In genomic region chr7:55534262-55534915, GRCh38 we compare ENCODE assay signal across 1 cellular context.
TF ChIP-seq lines count a peak whose summit lies in the region.

No MANE protein-coding gene starts in this region.

TF ChIP-seq in GM12878, 131 proteins besides CTCF, POLR2A, EP300 and RAD21 (continued from another document):
- TF ChIP-seq, protein P1, sequence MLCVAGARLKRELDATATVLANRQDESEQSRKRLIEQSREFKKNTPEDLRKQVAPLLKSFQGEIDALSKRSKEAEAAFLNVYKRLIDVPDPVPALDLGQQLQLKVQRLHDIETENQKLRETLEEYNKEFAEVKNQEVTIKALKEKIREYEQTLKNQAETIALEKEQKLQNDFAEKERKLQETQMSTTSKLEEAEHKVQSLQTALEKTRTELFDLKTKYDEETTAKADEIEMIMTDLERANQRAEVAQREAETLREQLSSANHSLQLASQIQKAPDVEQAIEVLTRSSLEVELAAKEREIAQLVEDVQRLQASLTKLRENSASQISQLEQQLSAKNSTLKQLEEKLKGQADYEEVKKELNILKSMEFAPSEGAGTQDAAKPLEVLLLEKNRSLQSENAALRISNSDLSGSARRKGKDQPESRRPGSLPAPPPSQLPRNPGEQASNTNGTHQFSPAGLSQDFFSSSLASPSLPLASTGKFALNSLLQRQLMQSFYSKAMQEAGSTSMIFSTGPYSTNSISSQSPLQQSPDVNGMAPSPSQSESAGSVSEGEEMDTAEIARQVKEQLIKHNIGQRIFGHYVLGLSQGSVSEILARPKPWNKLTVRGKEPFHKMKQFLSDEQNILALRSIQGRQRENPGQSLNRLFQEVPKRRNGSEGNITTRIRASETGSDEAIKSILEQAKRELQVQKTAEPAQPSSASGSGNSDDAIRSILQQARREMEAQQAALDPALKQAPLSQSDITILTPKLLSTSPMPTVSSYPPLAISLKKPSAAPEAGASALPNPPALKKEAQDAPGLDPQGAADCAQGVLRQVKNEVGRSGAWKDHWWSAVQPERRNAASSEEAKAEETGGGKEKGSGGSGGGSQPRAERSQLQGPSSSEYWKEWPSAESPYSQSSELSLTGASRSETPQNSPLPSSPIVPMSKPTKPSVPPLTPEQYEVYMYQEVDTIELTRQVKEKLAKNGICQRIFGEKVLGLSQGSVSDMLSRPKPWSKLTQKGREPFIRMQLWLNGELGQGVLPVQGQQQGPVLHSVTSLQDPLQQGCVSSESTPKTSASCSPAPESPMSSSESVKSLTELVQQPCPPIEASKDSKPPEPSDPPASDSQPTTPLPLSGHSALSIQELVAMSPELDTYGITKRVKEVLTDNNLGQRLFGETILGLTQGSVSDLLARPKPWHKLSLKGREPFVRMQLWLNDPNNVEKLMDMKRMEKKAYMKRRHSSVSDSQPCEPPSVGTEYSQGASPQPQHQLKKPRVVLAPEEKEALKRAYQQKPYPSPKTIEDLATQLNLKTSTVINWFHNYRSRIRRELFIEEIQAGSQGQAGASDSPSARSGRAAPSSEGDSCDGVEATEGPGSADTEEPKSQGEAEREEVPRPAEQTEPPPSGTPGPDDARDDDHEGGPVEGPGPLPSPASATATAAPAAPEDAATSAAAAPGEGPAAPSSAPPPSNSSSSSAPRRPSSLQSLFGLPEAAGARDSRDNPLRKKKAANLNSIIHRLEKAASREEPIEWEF (IDR thresholded peaks at IDR 0.05; ENCODE audit: insufficient replicate concordance, low read depth, low read length) = no peak
- no peak for TF ChIP-seq NR2C2 (IDR thresholded peaks at IDR 0.05; ENCODE audit: borderline replicate concordance, control insufficient read depth, insufficient read length, low read depth)
- TF ChIP-seq, protein P2, sequence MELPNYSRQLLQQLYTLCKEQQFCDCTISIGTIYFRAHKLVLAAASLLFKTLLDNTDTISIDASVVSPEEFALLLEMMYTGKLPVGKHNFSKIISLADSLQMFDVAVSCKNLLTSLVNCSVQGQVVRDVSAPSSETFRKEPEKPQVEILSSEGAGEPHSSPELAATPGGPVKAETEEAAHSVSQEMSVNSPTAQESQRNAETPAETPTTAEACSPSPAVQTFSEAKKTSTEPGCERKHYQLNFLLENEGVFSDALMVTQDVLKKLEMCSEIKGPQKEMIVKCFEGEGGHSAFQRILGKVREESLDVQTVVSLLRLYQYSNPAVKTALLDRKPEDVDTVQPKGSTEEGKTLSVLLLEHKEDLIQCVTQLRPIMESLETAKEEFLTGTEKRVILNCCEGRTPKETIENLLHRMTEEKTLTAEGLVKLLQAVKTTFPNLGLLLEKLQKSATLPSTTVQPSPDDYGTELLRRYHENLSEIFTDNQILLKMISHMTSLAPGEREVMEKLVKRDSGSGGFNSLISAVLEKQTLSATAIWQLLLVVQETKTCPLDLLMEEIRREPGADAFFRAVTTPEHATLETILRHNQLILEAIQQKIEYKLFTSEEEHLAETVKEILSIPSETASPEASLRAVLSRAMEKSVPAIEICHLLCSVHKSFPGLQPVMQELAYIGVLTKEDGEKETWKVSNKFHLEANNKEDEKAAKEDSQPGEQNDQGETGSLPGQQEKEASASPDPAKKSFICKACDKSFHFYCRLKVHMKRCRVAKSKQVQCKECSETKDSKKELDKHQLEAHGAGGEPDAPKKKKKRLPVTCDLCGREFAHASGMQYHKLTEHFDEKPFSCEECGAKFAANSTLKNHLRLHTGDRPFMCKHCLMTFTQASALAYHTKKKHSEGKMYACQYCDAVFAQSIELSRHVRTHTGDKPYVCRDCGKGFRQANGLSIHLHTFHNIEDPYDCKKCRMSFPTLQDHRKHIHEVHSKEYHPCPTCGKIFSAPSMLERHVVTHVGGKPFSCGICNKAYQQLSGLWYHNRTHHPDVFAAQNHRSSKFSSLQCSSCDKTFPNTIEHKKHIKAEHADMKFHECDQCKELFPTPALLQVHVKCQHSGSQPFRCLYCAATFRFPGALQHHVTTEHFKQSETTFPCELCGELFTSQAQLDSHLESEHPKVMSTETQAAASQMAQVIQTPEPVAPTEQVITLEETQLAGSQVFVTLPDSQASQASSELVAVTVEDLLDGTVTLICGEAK (IDR thresholded peaks at IDR 0.05; ENCODE audit: borderline replicate concordance) = 0 out of 2 replicates have a peak, but pooled peaks have one; percentile 16
- TF ChIP-seq TBL1XR1 (IDR thresholded peaks at IDR 0.05; ENCODE audit: low read depth, low read length) = peak; percentile 100
- TF ChIP-seq ESRRA (IDR thresholded peaks at IDR 0.05; ENCODE audit: low read length) = peak; percentile 78; the same call in 1 of the 2 replicates
- TF ChIP-seq, protein P3, sequence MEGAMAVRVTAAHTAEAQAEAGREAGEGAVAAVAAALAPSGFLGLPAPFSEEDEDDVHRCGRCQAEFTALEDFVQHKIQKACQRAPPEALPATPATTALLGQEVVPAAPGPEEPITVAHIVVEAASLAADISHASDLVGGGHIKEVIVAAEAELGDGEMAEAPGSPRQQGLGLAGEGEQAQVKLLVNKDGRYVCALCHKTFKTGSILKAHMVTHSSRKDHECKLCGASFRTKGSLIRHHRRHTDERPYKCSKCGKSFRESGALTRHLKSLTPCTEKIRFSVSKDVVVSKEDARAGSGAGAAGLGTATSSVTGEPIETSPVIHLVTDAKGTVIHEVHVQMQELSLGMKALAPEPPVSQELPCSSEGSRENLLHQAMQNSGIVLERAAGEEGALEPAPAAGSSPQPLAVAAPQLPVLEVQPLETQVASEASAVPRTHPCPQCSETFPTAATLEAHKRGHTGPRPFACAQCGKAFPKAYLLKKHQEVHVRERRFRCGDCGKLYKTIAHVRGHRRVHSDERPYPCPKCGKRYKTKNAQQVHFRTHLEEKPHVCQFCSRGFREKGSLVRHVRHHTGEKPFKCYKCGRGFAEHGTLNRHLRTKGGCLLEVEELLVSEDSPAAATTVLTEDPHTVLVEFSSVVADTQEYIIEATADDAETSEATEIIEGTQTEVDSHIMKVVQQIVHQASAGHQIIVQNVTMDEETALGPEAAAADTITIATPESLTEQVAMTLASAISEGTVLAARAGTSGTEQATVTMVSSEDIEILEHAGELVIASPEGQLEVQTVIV (IDR thresholded peaks at IDR 0.05; ENCODE audit: borderline replicate concordance, partially characterized antibody) = no peak
- TF ChIP-seq MTA2 (IDR thresholded peaks at IDR 0.05; ENCODE audit: low read depth) = peak; percentile 100
- TF ChIP-seq HCFC1 (IDR thresholded peaks at IDR 0.05; ENCODE audit: low read length) = no peak
- TF ChIP-seq RELA (IDR thresholded peaks at IDR 0.05; ENCODE audit: borderline replicate concordance, partially characterized antibody) = peak; percentile 100
- no peak for TF ChIP-seq CEBPZ (IDR thresholded peaks at IDR 0.05; ENCODE audit: low read depth, low read length)
- peak; percentile 100 for TF ChIP-seq RELB (IDR thresholded peaks at IDR 0.05; ENCODE audit: low read depth)
- TF ChIP-seq CREM (IDR thresholded peaks at IDR 0.05; ENCODE audit: low read depth) = peak; percentile 99
- TF ChIP-seq SKIL (IDR thresholded peaks at IDR 0.05; ENCODE audit: low read depth, poor library complexity, severe bottlenecking) = peak; percentile 100
- no peak for TF ChIP-seq NRF1 (conservative IDR thresholded peaks at IDR 0.05; ENCODE audit: low read depth, low read length)
- peak; percentile 99 for TF ChIP-seq CBFB (IDR thresholded peaks at IDR 0.05; ENCODE audit: low read depth)
- peak; percentile 100 for TF ChIP-seq BCL11A (IDR thresholded peaks at IDR 0.05; ENCODE audit: low read depth, low read length)
- peak; percentile 82; the same call in 1 of the 2 replicates for TF ChIP-seq ZNF207 (IDR thresholded peaks at IDR 0.05; ENCODE audit: borderline replicate concordance)
- TF ChIP-seq NKRF (conservative IDR thresholded peaks at IDR 0.05) = peak; percentile 84
- TF ChIP-seq MEF2A (IDR thresholded peaks at IDR 0.05; ENCODE audit: insufficient read depth, low read depth, low read length) = peak; percentile 97
